In the genomic region with DNA sequence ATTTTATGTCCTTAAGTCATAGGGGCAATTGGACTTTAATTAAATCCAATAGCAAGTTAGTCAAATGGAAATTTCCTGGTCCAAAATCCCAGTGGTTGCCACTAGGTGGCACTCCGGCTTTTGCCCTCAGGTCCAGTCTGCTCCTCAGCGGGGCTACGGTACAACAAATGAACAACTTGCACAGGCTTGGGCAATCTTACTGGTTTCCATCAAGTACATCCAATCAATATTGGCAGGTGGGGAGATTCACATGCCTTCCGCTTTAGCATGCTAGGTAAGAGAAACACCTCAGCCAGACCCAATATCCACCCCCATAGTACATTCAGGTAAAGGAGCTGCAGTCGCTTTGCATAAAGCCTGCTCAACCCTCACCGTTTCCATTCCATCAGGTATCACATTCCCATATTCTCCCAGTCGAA, we compare ENCODE assay signal across 9 cellular contexts. TPM values are rescaled to one million over a fixed set of nuclear protein-coding genes. Genes with fewer than 3 reads are reported as not detected.
A peak's percentile ranks its signal among the peaks of the same experiment; 100 is the strongest.
DNase-seq lines count a peak whose midpoint lies in the region; ATAC-seq and TF ChIP-seq lines count a peak whose summit lies in the region.
"Had no signal": no experiment of that assay in that cellular context is flagged by ENCODE, and none has a peak within 500 bp of the region (broad histone marks: within the 10 kb centered on the region; RNA-seq: fewer than 3 reads in every experiment).

No MANE protein-coding gene starts in this region.

- H3K4me2 ChIP-seq in Loucy (ENCODE audit: low read depth, low read length, poor library complexity, severe bottlenecking) (no peak overlapping the region), SK-N-SH (no peak overlapping the region)

- peaks cover 44% of the 10 kb centered on the region for H3K4me1 Mint-ChIP-seq in activated naive CD4-positive, alpha-beta T cell treated with anti-CD3 and anti-CD28 coated beads, Interleukin-2, amount 10 ng/mL, durations not matched to agents 7 days and 5 days
- H3K4me1 Mint-ChIP-seq in glutamatergic neuron (ENCODE audit: low read depth, unreplicated experiment), result no peaks in the 10 kb centered on the region

- H3K9me3 Mint-ChIP-seq in activated naive CD4-positive, alpha-beta T cell treated with anti-CD3 and anti-CD28 coated beads, Interleukin-2, amount 10 ng/mL, durations not matched to agents 7 days and 5 days, result peaks cover 3% of the 10 kb centered on the region
- H3K9me3 Mint-ChIP-seq in glutamatergic neuron (ENCODE audit: unreplicated experiment), result peaks cover 6% of the 10 kb centered on the region

- CTCF ChIA-PET in SK-N-SH (lab: Yijun Ruan, JAX), result interaction anchor here (0.6 to 4.0 kb wide), 29 partner anchors 9 to 236 kb away, joined by 3 to 31 read pairs (median 4); no protein-coding TSS in a partner anchor
- CTCF ChIA-PET in activated naive CD4-positive, alpha-beta T cell treated with anti-CD3 and anti-CD28 coated beads, Interleukin-2, amount 10 ng/mL, durations not matched to agents 7 days and 5 days (lab: Charles Lee), result interaction anchor here (0.7 to 7.7 kb wide), 28 partner anchors 8 to 206 kb away, joined by 3 to 60 read pairs (median 4); a partner anchor contains a TSS

- TF ChIP-seq EP300 in SK-N-SH (IDR thresholded peaks at IDR 0.05; ENCODE audit: borderline replicate concordance in 1 of 2, low read depth in 1 of 2, low read length in 1 of 2), result no peak

- ATAC-seq in HG02973 (IDR thresholded peaks at IDR 0.05; ENCODE audit: unreplicated experiment), result no peak
- ATAC-seq in HG03571 (IDR thresholded peaks at IDR 0.05; ENCODE audit: unreplicated experiment), result no peak

- WGBS in SK-N-SH (ENCODE audit: low lambda C conversion rate), result 43% methylated on average over 7 of the region's 7 CpGs

- peaks cover 18% of the 10 kb centered on the region for H3K36me3 Mint-ChIP-seq in activated naive CD4-positive, alpha-beta T cell treated with anti-CD3 and anti-CD28 coated beads, Interleukin-2, amount 10 ng/mL, durations not matched to agents 7 days and 5 days
- peaks cover 7% of the 10 kb centered on the region for H3K36me3 Mint-ChIP-seq in glutamatergic neuron (ENCODE audit: unreplicated experiment)

- H4K20me1 ChIP-seq in Loucy (ENCODE audit: insufficient read depth, low read length, poor library complexity, severe bottlenecking) (no peaks in the 10 kb centered on the region), SK-N-SH (ENCODE audit: insufficient read depth) (no peaks in the 10 kb centered on the region)

- H3K9me2 ChIP-seq in Loucy (replicated peaks; ENCODE audit: low read depth, low read length) (no peaks in the 10 kb centered on the region), SK-N-SH (no peaks in the 10 kb centered on the region)

- H3K36me3 ChIP-seq in Loucy (ENCODE audit: insufficient read depth, low read length) (no peaks in the 10 kb centered on the region), SK-N-SH (replicated peaks in 1 of 2; ENCODE audit: control insufficient read depth in 1 of 2, insufficient read depth in 2 of 2, low read length in 1 of 2) (peaks cover 0 to 8% of the 10 kb centered on the region in 2 experiments)

- H2AFZ ChIP-seq in Loucy (ENCODE audit: low read length) (no peak overlapping the region), SK-N-SH (ENCODE audit: low read depth) (no peak overlapping the region)

- in situ Hi-C loops in G401 (cut with HindIII; ENCODE audit: low sequenced_read_pairs), result no loop called here

- no peak overlapping the region for H3K27ac Mint-ChIP-seq in activated naive CD4-positive, alpha-beta T cell treated with anti-CD3 and anti-CD28 coated beads, Interleukin-2, amount 10 ng/mL, durations not matched to agents 7 days and 5 days
- no peak overlapping the region for H3K27ac Mint-ChIP-seq in glutamatergic neuron (ENCODE audit: unreplicated experiment)
- H3K27ac Mint-ChIP-seq: dendritic cell treated with granulocyte-macrophage colony-stimulating factor and Interleukin-4, amounts not matched to agents 40 ng/mL and 50 ng/mL, for 4 days had no signal

- H3K4me1 ChIP-seq in Loucy (ENCODE audit: insufficient read depth, low read length, poor library complexity, severe bottlenecking) (peaks cover 3% of the 10 kb centered on the region), SK-N-SH (ENCODE audit: control insufficient read depth in 1 of 2, insufficient read depth in 2 of 2, low read depth in 1 of 2, low read length in 1 of 2) (peaks cover 0 to under 1% of the 10 kb centered on the region in 2 experiments; a peak in 1 of 4 replicates)

- H3K27ac ChIP-seq in SK-N-SH (ENCODE audit: low read depth in 2 of 2, low read length in 1 of 2), result no peak overlapping the region

- DNase-seq in G401 (ENCODE audit: low spot score), result peak; percentile 84
- peak; percentile 73 for DNase-seq in SK-N-SH
- DNase-seq in activated naive CD4-positive, alpha-beta T cell treated with anti-CD3 and anti-CD28 coated beads, Interleukin-2, amount 10 ng/mL, durations not matched to agents 7 days and 5 days, result peak; percentile 85
- DNase-seq in glutamatergic neuron, result peak; percentile 76
- DNase-seq in posterior vena cava (ENCODE audit: low spot score), result peak; percentile 88

- H3K79me2 ChIP-seq in Loucy (ENCODE audit: insufficient read depth, low read length), result 0 out of 2 replicates have a peak, but pooled peaks cover 5% of the 10 kb centered on the region
- no peaks in the 10 kb centered on the region for H3K79me2 ChIP-seq in SK-N-SH (ENCODE audit: insufficient read depth)

- no peak overlapping the region for H3K4me3 Mint-ChIP-seq in activated naive CD4-positive, alpha-beta T cell treated with anti-CD3 and anti-CD28 coated beads, Interleukin-2, amount 10 ng/mL, durations not matched to agents 7 days and 5 days
- H3K4me3 Mint-ChIP-seq in glutamatergic neuron (ENCODE audit: unreplicated experiment), result no peak overlapping the region
- H3K4me3 Mint-ChIP-seq: dendritic cell treated with granulocyte-macrophage colony-stimulating factor and Interleukin-4, amounts not matched to agents 40 ng/mL and 50 ng/mL, for 4 days had no signal

- POLR2A ChIA-PET in SK-N-SH (lab: Yijun Ruan, JAX), result no interaction called here

- H3K9ac ChIP-seq in Loucy (ENCODE audit: low read depth, low read length, poor library complexity, severe bottlenecking), result no peak overlapping the region
- H3K9ac ChIP-seq in SK-N-SH, result no peak overlapping the region

- no peak overlapping the region for H3K4me3 ChIP-seq in Loucy (ENCODE audit: low read length, poor library complexity, severe bottlenecking)
- H3K4me3 ChIP-seq in SK-N-SH (ENCODE audit: low read depth in 2 of 2, low read length in 1 of 2), result peak overlapping the region in 1 of 2 experiments; percentile 24; a peak in 1 of 4 replicates

- H3K27me3 ChIP-seq in Loucy (ENCODE audit: insufficient read depth, low read length, poor library complexity, severe bottlenecking) (no peaks in the 10 kb centered on the region), SK-N-SH (ENCODE audit: insufficient read depth) (no peaks in the 10 kb centered on the region)

- intact Hi-C loops in posterior vena cava (cut with DNase I), result loop anchor here in 1 of 2 donors (10.0 kb wide), 1 partner anchor 67 kb away; a partner anchor contains a TSS

- H3F3A ChIP-seq in Loucy (ENCODE audit: low read depth) (no peaks in the 10 kb centered on the region), SK-N-SH (replicated peaks; ENCODE audit: insufficient read depth) (peaks cover 5% of the 10 kb centered on the region)

- TF ChIP-seq CTCF in Loucy (conservative IDR thresholded peaks at IDR 0.05; ENCODE audit: low read length), result peak; percentile 77
- TF ChIP-seq CTCF in SK-N-SH (IDR thresholded peaks at IDR 0.05), result peak; percentile 88
- TF ChIP-seq CTCF in glutamatergic neuron (IDR thresholded peaks at IDR 0.05; ENCODE audit: partially characterized antibody, unreplicated experiment), result peak; percentile 94

- H3K9me3 ChIP-seq in Loucy (ENCODE audit: insufficient read depth, low read depth, low read length) (no peaks in the 10 kb centered on the region), SK-N-SH (no peaks in the 10 kb centered on the region)

- TF ChIP-seq RAD21 in SK-N-SH (IDR thresholded peaks at IDR 0.05; ENCODE audit: low read length), result peak; percentile 78

- no peaks in the 10 kb centered on the region for H3K27me3 Mint-ChIP-seq in activated naive CD4-positive, alpha-beta T cell treated with anti-CD3 and anti-CD28 coated beads, Interleukin-2, amount 10 ng/mL, durations not matched to agents 7 days and 5 days
- peaks cover 2% of the 10 kb centered on the region for H3K27me3 Mint-ChIP-seq in glutamatergic neuron (ENCODE audit: unreplicated experiment)

TF ChIP-seq in SK-N-SH, 30 proteins besides CTCF, POLR2A, EP300 and RAD21 (continues in another document):
- TF ChIP-seq, protein P1, sequence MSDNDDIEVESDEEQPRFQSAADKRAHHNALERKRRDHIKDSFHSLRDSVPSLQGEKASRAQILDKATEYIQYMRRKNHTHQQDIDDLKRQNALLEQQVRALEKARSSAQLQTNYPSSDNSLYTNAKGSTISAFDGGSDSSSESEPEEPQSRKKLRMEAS (IDR thresholded peaks at IDR 0.05; ENCODE audit: low read depth), result no peak

RNA-seq across cellular contexts. Expression of a gene that starts 6.3 kb away (rescaled TPM):
- 26.8 and 38.5 TPM in 2 replicates for total RNA-seq in G401 (2014; rRNA removed; shearing (Covaris generic))
- polyA plus RNA-seq in SK-N-SH (2012; rRNA removed), result 22.6 and 23.1 TPM in 2 replicates
- polyA plus RNA-seq in SK-N-SH (2012; cell fraction: cytosol; rRNA removed), result 5.8 and 10.4 TPM in 2 replicates
- 81.3 and 94.3 TPM in 2 replicates for polyA plus RNA-seq in SK-N-SH (2012; cell fraction: nucleus; rRNA removed)
- total RNA-seq in glutamatergic neuron (ENCODE audit: unreplicated experiment), result 17.3 TPM
- 1 to 10 TPM; 5.4 to 6.1 TPM for total RNA-seq in posterior vena cava

RNA-seq across cellular contexts. Expression of a gene that starts 14.4 kb away (rescaled TPM):
- total RNA-seq in G401 (2014; rRNA removed; shearing (Covaris generic)), result 393 and 426 TPM in 2 replicates
- 344 TPM in 2 replicates for polyA plus RNA-seq in SK-N-SH (2012; rRNA removed)
- 275 and 308 TPM in 2 replicates for polyA plus RNA-seq in SK-N-SH (2012; cell fraction: cytosol; rRNA removed)
- polyA plus RNA-seq in SK-N-SH (2012; cell fraction: nucleus; rRNA removed), result 121 and 150 TPM in 2 replicates
- total RNA-seq in glutamatergic neuron (ENCODE audit: unreplicated experiment) (88.2 TPM), posterior vena cava (10 to 100 TPM; 81.8 to 91.9 TPM)

RNA-seq across cellular contexts. Expression of a gene that starts 14.4 kb away (rescaled TPM):
- total RNA-seq in G401 (2014; rRNA removed; shearing (Covaris generic)), result 24.6 and 25.1 TPM in 2 replicates
- polyA plus RNA-seq in SK-N-SH (2012; rRNA removed), result 101 and 117 TPM in 2 replicates
- 51.5 and 65.6 TPM in 2 replicates for polyA plus RNA-seq in SK-N-SH (2012; cell fraction: cytosol; rRNA removed)
- 383 and 489 TPM in 2 replicates for polyA plus RNA-seq in SK-N-SH (2012; cell fraction: nucleus; rRNA removed)
- total RNA-seq in glutamatergic neuron (ENCODE audit: unreplicated experiment) (13.5 TPM), posterior vena cava (10 to 100 TPM; 17.4 to 18.6 TPM)

RNA-seq across cellular contexts. Expression of a gene that starts 33.5 kb away (rescaled TPM):
- total RNA-seq in G401 (2014; rRNA removed; shearing (Covaris generic)), result 257 and 339 TPM in 2 replicates
- polyA plus RNA-seq in SK-N-SH (2012; rRNA removed), result 380 and 500 TPM in 2 replicates
- polyA plus RNA-seq in SK-N-SH (2012; cell fraction: cytosol; rRNA removed), result 314 and 316 TPM in 2 replicates
- polyA plus RNA-seq in SK-N-SH (2012; cell fraction: nucleus; rRNA removed), result 380 and 476 TPM in 2 replicates
- total RNA-seq in glutamatergic neuron (ENCODE audit: unreplicated experiment), result 75.6 TPM
- total RNA-seq in posterior vena cava, result 10 to 100 TPM; 72.4 to 95.7 TPM

RNA-seq across cellular contexts. Expression of a gene that starts 39.8 kb away (rescaled TPM):
- total RNA-seq in G401 (2014; rRNA removed; shearing (Covaris generic)), result 72.9 and 91.8 TPM in 2 replicates
- polyA plus RNA-seq in SK-N-SH (2012; rRNA removed), result 26.5 and 27.6 TPM in 2 replicates
- polyA plus RNA-seq in SK-N-SH (2012; cell fraction: cytosol; rRNA removed), result 11.1 and 16.3 TPM in 2 replicates
- 31.0 and 67.8 TPM in 2 replicates for polyA plus RNA-seq in SK-N-SH (2012; cell fraction: nucleus; rRNA removed)
- total RNA-seq in glutamatergic neuron (ENCODE audit: unreplicated experiment) (15.9 TPM), posterior vena cava (10 to 100 TPM; 11.3 to 13.4 TPM)
